In the genomic region with DNA sequence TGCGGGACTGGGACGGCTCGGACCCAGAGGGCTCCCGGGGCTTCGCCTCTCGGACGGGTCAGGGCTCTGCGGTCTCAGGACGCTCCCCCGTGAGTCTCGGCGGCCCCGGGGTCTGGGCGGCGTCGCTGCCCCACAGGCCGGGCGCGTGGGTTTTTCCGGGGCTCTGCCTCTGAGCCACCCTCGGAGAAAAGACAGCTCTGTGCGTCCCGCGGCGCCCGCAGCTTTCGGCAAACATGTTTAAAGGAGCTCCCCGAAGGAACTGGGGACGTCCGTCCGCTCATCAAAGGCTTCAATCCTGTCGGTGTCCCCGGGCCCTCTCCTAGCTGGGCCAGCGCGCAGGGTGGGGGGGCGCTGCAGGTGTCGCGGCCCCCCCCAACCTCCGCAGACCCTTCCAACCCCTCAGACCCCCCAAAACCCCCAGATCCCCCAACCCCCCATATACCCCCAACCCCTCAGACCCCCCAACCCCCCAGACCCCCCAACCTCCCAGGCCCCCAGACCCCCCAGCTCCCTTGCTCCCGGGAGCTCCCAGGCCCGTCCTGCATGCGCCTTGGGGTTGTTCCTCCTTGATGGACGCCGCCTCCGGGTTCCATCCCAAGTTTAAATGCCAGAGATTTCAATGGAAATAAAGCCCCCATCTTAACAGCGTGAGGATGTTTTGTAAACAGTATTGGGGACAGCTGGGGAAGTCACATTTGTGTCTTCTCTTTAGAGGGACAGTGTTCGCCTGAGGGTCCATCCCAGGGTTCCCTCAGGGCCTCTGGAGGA, we compare ENCODE assay signal across 2 cellular contexts.
A peak's percentile ranks its signal among the peaks of the same experiment; 100 is the strongest.
TF ChIP-seq lines count a peak whose summit lies in the region.

No MANE protein-coding gene starts in this region.

TF ChIP-seq in H1, 55 proteins besides CTCF, POLR2A, EP300 and RAD21:
- TF ChIP-seq RBBP5 (IDR thresholded peaks at IDR 0.05; ENCODE audit: borderline replicate concordance, low read depth, low read length) (no peak), GABPA (IDR thresholded peaks at IDR 0.05; ENCODE audit: borderline replicate concordance, insufficient read depth, low read length) (0 out of 2 replicates have a peak, but pooled peaks have one; percentile 37), RFX5 (IDR thresholded peaks at IDR 0.05; ENCODE audit: borderline replicate concordance, low read depth, low read length) (no peak), EGR1 (IDR thresholded peaks at IDR 0.05; ENCODE audit: borderline replicate concordance, low read depth, low read length) (no peak), SUZ12 (IDR thresholded peaks at IDR 0.05; ENCODE audit: low read length) (0 out of 2 replicates have a peak, but pooled peaks have one; percentile 29), RXRA (IDR thresholded peaks at IDR 0.05; ENCODE audit: insufficient read depth, low read depth, low read length) (no peak), HDAC6 (IDR thresholded peaks at IDR 0.05; ENCODE audit: low read depth, low read length) (no peak), CBX5 (IDR thresholded peaks at IDR 0.05; ENCODE audit: low read depth, low read length) (no peak), ASH2L (IDR thresholded peaks at IDR 0.05; ENCODE audit: low read length) (peak; percentile 7), SIX5 (IDR thresholded peaks at IDR 0.05; ENCODE audit: low read depth, low read length) (no peak), JUN (IDR thresholded peaks at IDR 0.05; ENCODE audit: low read depth, low read length) (no peak), SP1 (IDR thresholded peaks at IDR 0.05; ENCODE audit: low read depth, low read length) (no peak), POLR2AphosphoS5 (IDR thresholded peaks at IDR 0.05; ENCODE audit: low read depth, low read length) (no peak), NANOG (IDR thresholded peaks at IDR 0.05; ENCODE audit: insufficient read depth, low read depth, low read length, poor library complexity, severe bottlenecking) (no peak)
- TF ChIP-seq, protein P1, sequence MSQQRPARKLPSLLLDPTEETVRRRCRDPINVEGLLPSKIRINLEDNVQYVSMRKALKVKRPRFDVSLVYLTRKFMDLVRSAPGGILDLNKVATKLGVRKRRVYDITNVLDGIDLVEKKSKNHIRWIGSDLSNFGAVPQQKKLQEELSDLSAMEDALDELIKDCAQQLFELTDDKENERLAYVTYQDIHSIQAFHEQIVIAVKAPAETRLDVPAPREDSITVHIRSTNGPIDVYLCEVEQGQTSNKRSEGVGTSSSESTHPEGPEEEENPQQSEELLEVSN (IDR thresholded peaks at IDR 0.05), result no peak
- TF ChIP-seq, protein P2, sequence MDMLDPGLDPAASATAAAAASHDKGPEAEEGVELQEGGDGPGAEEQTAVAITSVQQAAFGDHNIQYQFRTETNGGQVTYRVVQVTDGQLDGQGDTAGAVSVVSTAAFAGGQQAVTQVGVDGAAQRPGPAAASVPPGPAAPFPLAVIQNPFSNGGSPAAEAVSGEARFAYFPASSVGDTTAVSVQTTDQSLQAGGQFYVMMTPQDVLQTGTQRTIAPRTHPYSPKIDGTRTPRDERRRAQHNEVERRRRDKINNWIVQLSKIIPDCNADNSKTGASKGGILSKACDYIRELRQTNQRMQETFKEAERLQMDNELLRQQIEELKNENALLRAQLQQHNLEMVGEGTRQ (IDR thresholded peaks at IDR 0.05; ENCODE audit: low read length), result no peak

TF ChIP-seq in neural cell, 6 proteins besides CTCF, POLR2A, EP300 and RAD21:
- no peak for TF ChIP-seq EZH2 (IDR thresholded peaks at IDR 0.05; ENCODE audit: borderline replicate concordance, insufficient read depth, low read length, poor library complexity, severe bottlenecking)
- TF ChIP-seq POLR2AphosphoS5 (IDR thresholded peaks at IDR 0.05), result no peak
- TF ChIP-seq SMC3 (conservative IDR thresholded peaks at IDR 0.05; ENCODE audit: poor library complexity), result no peak
- TF ChIP-seq, protein P3, sequence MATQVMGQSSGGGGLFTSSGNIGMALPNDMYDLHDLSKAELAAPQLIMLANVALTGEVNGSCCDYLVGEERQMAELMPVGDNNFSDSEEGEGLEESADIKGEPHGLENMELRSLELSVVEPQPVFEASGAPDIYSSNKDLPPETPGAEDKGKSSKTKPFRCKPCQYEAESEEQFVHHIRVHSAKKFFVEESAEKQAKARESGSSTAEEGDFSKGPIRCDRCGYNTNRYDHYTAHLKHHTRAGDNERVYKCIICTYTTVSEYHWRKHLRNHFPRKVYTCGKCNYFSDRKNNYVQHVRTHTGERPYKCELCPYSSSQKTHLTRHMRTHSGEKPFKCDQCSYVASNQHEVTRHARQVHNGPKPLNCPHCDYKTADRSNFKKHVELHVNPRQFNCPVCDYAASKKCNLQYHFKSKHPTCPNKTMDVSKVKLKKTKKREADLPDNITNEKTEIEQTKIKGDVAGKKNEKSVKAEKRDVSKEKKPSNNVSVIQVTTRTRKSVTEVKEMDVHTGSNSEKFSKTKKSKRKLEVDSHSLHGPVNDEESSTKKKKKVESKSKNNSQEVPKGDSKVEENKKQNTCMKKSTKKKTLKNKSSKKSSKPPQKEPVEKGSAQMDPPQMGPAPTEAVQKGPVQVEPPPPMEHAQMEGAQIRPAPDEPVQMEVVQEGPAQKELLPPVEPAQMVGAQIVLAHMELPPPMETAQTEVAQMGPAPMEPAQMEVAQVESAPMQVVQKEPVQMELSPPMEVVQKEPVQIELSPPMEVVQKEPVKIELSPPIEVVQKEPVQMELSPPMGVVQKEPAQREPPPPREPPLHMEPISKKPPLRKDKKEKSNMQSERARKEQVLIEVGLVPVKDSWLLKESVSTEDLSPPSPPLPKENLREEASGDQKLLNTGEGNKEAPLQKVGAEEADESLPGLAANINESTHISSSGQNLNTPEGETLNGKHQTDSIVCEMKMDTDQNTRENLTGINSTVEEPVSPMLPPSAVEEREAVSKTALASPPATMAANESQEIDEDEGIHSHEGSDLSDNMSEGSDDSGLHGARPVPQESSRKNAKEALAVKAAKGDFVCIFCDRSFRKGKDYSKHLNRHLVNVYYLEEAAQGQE (IDR thresholded peaks at IDR 0.05; ENCODE audit: borderline replicate concordance), result no peak
- TF ChIP-seq TAF1 (IDR thresholded peaks at IDR 0.05; ENCODE audit: low read depth), result no peak
- no peak for TF ChIP-seq MXI1 (conservative IDR thresholded peaks at IDR 0.05; ENCODE audit: poor library complexity, severe bottlenecking)
TF ChIP-seq in neural cell: peak in this region for 0.
